ENCODE assay signal across 19 cellular contexts in genomic region chr5:136457390-136458094, GRCh38.
DNase-seq lines count a peak whose midpoint lies in the region; ATAC-seq and TF ChIP-seq lines count a peak whose summit lies in the region.
"Had no signal": no experiment of that assay in that cellular context is flagged by ENCODE, and none has a peak within 500 bp of the region (broad histone marks: within the 10 kb centered on the region; RNA-seq: fewer than 3 reads in every experiment).

No MANE protein-coding gene starts in this region.

- H3K27me3 Mint-ChIP-seq in GM23338 (ENCODE audit: insufficient read depth, low read depth, poor library complexity) = peaks cover 3% of the 10 kb centered on the region
- H3K27me3 Mint-ChIP-seq: activated CD4-positive, alpha-beta memory T cell treated with anti-CD3 and anti-CD28 coated beads for 36 hours; activated naive CD4-positive, alpha-beta T cell treated with anti-CD3 and anti-CD28 coated beads, Interleukin-2, amount 50 U/mL, for 24 hours; natural killer cell treated with Interleukin-12 subunit alpha and Interleukin-12 subunit beta and Interleukin-15 and Interleukin-18, amount 100 ng/mL, for 72 hours; stimulated activated naive B cell treated with anti-CD40 and anti-IgM and Interleukin-4, amounts not matched to agents 10 μg/mL and 1 μg/mL and 100 μg/mL, for 72 hours had no signal

- no peaks in the 10 kb centered on the region for H3K27me3 ChIP-seq in GM23338 (ENCODE audit: insufficient read depth)
- H3K27me3 ChIP-seq: gastrocnemius medialis, upper lobe of right lung had no signal

- no peak overlapping the region for H3K4me2 ChIP-seq in GM23338

- H3K9me2 ChIP-seq in GM23338 (ENCODE audit: insufficient read depth) = peaks cover 3% of the 10 kb centered on the region

- H3K4me3 Mint-ChIP-seq in GM23338 = no peak overlapping the region
- H3K4me3 Mint-ChIP-seq: activated CD4-positive, alpha-beta memory T cell treated with anti-CD3 and anti-CD28 coated beads for 36 hours; activated naive CD4-positive, alpha-beta T cell treated with anti-CD3 and anti-CD28 coated beads, Interleukin-2, amount 50 U/mL, for 24 hours; activated T-cell treated with anti-CD3 and anti-CD28 coated beads, Interleukin-2, amount 50 U/mL, for 4 hours; natural killer cell treated with Interleukin-12 subunit alpha and Interleukin-12 subunit beta and Interleukin-15 and Interleukin-18, amount 100 ng/mL, for 72 hours; stimulated activated naive B cell treated with anti-CD40 and anti-IgM and Interleukin-4, amounts not matched to agents 10 μg/mL and 1 μg/mL and 100 μg/mL, for 72 hours had no signal

- ATAC-seq in GM23338 = no peak
- ATAC-seq: activated T-cell treated with anti-CD3 and anti-CD28 coated beads, Interleukin-2, amount 50 U/mL, for 4 hours; gastrocnemius medialis; HCT116; lower lobe of right lung; natural killer cell treated with Interleukin-12 subunit alpha and Interleukin-12 subunit beta and Interleukin-15 and Interleukin-18, amount 100 ng/mL, for 72 hours; stimulated activated naive B cell treated with anti-CD40 and anti-IgM and Interleukin-4, amounts not matched to agents 10 μg/mL and 1 μg/mL and 100 μg/mL, for 72 hours; upper lobe of right lung had no signal

- peaks cover 2% of the 10 kb centered on the region; the same call in 1 of the 3 replicates for H3K9me3 Mint-ChIP-seq in GM23338
- H3K9me3 Mint-ChIP-seq: activated CD4-positive, alpha-beta memory T cell treated with anti-CD3 and anti-CD28 coated beads for 36 hours; activated T-cell treated with anti-CD3 and anti-CD28 coated beads, Interleukin-2, amount 50 U/mL, for 4 hours had no signal

- H3K36me3 Mint-ChIP-seq in GM23338 (ENCODE audit: low read depth) = no peaks in the 10 kb centered on the region
- H3K36me3 Mint-ChIP-seq: activated CD4-positive, alpha-beta memory T cell treated with anti-CD3 and anti-CD28 coated beads for 36 hours; activated naive CD4-positive, alpha-beta T cell treated with anti-CD3 and anti-CD28 coated beads, Interleukin-2, amount 50 U/mL, for 24 hours; natural killer cell treated with Interleukin-12 subunit alpha and Interleukin-12 subunit beta and Interleukin-15 and Interleukin-18, amount 100 ng/mL, for 72 hours; stimulated activated naive B cell treated with anti-CD40 and anti-IgM and Interleukin-4, amounts not matched to agents 10 μg/mL and 1 μg/mL and 100 μg/mL, for 72 hours had no signal

- H4K20me1 ChIP-seq in GM23338 (replicated peaks; ENCODE audit: insufficient read depth) = no peaks in the 10 kb centered on the region

- H3F3A ChIP-seq in GM23338 (replicated peaks; ENCODE audit: low read depth) = no peaks in the 10 kb centered on the region

- no peak overlapping the region for H3K4me3 ChIP-seq in GM23338
- H3K4me3 ChIP-seq: gastrocnemius medialis, lower lobe of right lung, upper lobe of right lung had no signal

- H3K4me1 Mint-ChIP-seq in GM23338 = peaks cover 3% of the 10 kb centered on the region; the same call in 1 of the 3 replicates
- H3K4me1 Mint-ChIP-seq: activated naive CD4-positive, alpha-beta T cell treated with anti-CD3 and anti-CD28 coated beads, Interleukin-2, amount 50 U/mL, for 24 hours; stimulated activated naive B cell treated with anti-CD40 and anti-IgM and Interleukin-4, amounts not matched to agents 10 μg/mL and 1 μg/mL and 100 μg/mL, for 72 hours had no signal

- H3K79me2 ChIP-seq in GM23338 (replicated peaks; ENCODE audit: insufficient read depth) = no peaks in the 10 kb centered on the region

- no peaks in the 10 kb centered on the region for H3K4me1 ChIP-seq in GM23338 (ENCODE audit: insufficient read depth)
- H3K4me1 ChIP-seq: gastrocnemius medialis, lower lobe of right lung, upper lobe of right lung had no signal

- no peak for TF ChIP-seq CTCF in GM23338 (conservative IDR thresholded peaks at IDR 0.05; ENCODE audit: low read depth in 2 of 2)

- H2AFZ ChIP-seq in GM23338 = peak overlapping the region; percentile 67; the same call in 1 of the 2 replicates

- H3K27ac ChIP-seq in GM23338 (ENCODE audit: low read depth) = no peak overlapping the region
- H3K27ac ChIP-seq: epithelial cell of prostate, gastrocnemius medialis, lower lobe of right lung, upper lobe of right lung had no signal

- no peaks in the 10 kb centered on the region for H3K36me3 ChIP-seq in GM23338 (ENCODE audit: insufficient read depth)
- H3K36me3 ChIP-seq: gastrocnemius medialis, lower lobe of right lung, upper lobe of right lung had no signal

- DNase-seq in GM23338 (ENCODE audit: low spot score) = no peak
- peak; percentile 95 for DNase-seq in NCI-H2196 (lab: John Stamatoyannopoulos, UW; ENCODE audit: unreplicated experiment)
- DNase-seq in anterior cingulate cortex (lab: John Stamatoyannopoulos, UW) = peak in 34 of 58 donors; percentile 1 to 66 (median 17)
- peak; percentile 4 for DNase-seq in occipital lobe (lab: John Stamatoyannopoulos, UW)
- no peak for DNase-seq in AG08395 (ENCODE audit: low spot score)
- DNase-seq in EL = no peak
- DNase-seq in 8988T = no peak
- no peak for DNase-seq in kidney glomerular epithelial cell (lab: John Stamatoyannopoulos, UW)
- DNase-seq: activated CD4-positive, alpha-beta memory T cell treated with anti-CD3 and anti-CD28 coated beads for 36 hours; activated T-cell treated with anti-CD3 and anti-CD28 coated beads, Interleukin-2, amount 50 U/mL, for 4 hours; gastrocnemius medialis; lower lobe of right lung; NCI-H1694; stimulated activated naive B cell treated with anti-CD40 and anti-IgM and Interleukin-4, amounts not matched to agents 10 μg/mL and 1 μg/mL and 100 μg/mL, for 72 hours; upper lobe of right lung had no signal

- no peak overlapping the region for H3K27ac Mint-ChIP-seq in GM23338
- H3K27ac Mint-ChIP-seq: activated CD4-positive, alpha-beta memory T cell treated with anti-CD3 and anti-CD28 coated beads for 36 hours; activated naive CD4-positive, alpha-beta T cell treated with anti-CD3 and anti-CD28 coated beads, Interleukin-2, amount 50 U/mL, for 24 hours; natural killer cell treated with Interleukin-12 subunit alpha and Interleukin-12 subunit beta and Interleukin-15 and Interleukin-18, amount 100 ng/mL, for 72 hours; stimulated activated naive B cell treated with anti-CD40 and anti-IgM and Interleukin-4, amounts not matched to agents 10 μg/mL and 1 μg/mL and 100 μg/mL, for 72 hours had no signal

TF ChIP-seq in GM23338, 12 proteins besides CTCF, POLR2A, EP300 and RAD21:
- TF ChIP-seq ZNF462 (CRISPR knock-in tag; IDR thresholded peaks at IDR 0.05) (no peak), ZNF331 (CRISPR knock-in tag; IDR thresholded peaks at IDR 0.05; ENCODE audit: low read depth) (no peak)

Comparison
In these comparisons a context has a peak if more than half of its experiments do, and no peak if none do; other contexts are left out.
1. DNase-seq: peak in NCI-H2196 (single experiment), anterior cingulate cortex (34 of 58) and occipital lobe (single experiment); none in GM23338 (single experiment), AG08395 (single experiment), EL (single experiment), 8988T (single experiment) and kidney glomerular epithelial cell (single experiment).